8 cellular contexts compared by ENCODE assay signal in genomic region chr14:104794641-104795467, GRCh38. TPM values are rescaled to one million over a fixed set of nuclear protein-coding genes. Genes with fewer than 3 reads are reported as not detected.
DNase-seq lines count a peak whose midpoint lies in the region; ATAC-seq and TF ChIP-seq lines count a peak whose summit lies in the region.

No MANE protein-coding gene starts in this region.

- H3K79me1 ChIP-seq in mesenchymal stem cell (replicated peaks; ENCODE audit: low read length, poor library complexity, severe bottlenecking) = peaks cover 10% of the 10 kb centered on the region

- no peak overlapping the region for H2BK5ac ChIP-seq in mesenchymal stem cell (ENCODE audit: low read depth, low read length, poor library complexity, severe bottlenecking)

- peak overlapping the region in 1 of 2 experiments; percentile 71 for H2BK12ac ChIP-seq in mesenchymal stem cell (ENCODE audit: low read length in 2 of 2)

- peak overlapping the region; percentile 63 to 83 for H3K4ac ChIP-seq in mesenchymal stem cell (ENCODE audit: low read depth in 1 of 2, low read length in 2 of 2)

- H4K91ac ChIP-seq in mesenchymal stem cell (ENCODE audit: low read length) = no peak overlapping the region

- no peak overlapping the region for H2AK5ac ChIP-seq in mesenchymal stem cell (ENCODE audit: low read length, severe bottlenecking)

- H3K9me3 ChIP-seq in Peyer's patch = no peaks in the 10 kb centered on the region
- no peaks in the 10 kb centered on the region for H3K9me3 ChIP-seq in duodenal mucosa (ENCODE audit: control insufficient read depth in 1 of 2, low read length in 2 of 2)
- H3K9me3 ChIP-seq in mesenchymal stem cell (ENCODE audit: control insufficient read depth, low read length) = no peaks in the 10 kb centered on the region

- H2BK15ac ChIP-seq in mesenchymal stem cell (ENCODE audit: low read depth, poor library complexity, severe bottlenecking) = peak overlapping the region; percentile 21

- H3K18ac ChIP-seq in mesenchymal stem cell (ENCODE audit: low read depth in 1 of 2, low read length in 2 of 2) = peak overlapping the region; percentile 58 to 71

- TF ChIP-seq POLR2A in Peyer's patch (IDR thresholded peaks at IDR 0.05) = no peak

- H3K4me1 ChIP-seq in Peyer's patch = peaks cover 0 to 62% (median 22%) of the 10 kb centered on the region in 4 donors
- peaks cover 48% of the 10 kb centered on the region in 2 donors for H3K4me1 ChIP-seq in duodenal mucosa (ENCODE audit: control insufficient read depth in 1 of 2, insufficient read depth in 2 of 2, low read length in 2 of 2)
- H3K4me1 ChIP-seq in mesenchymal stem cell (ENCODE audit: control insufficient read depth, insufficient read depth, low read depth, low read length) = peaks cover 63% of the 10 kb centered on the region
- H3K4me1 ChIP-seq in urinary bladder (ENCODE audit: insufficient read depth) = peaks cover 2% of the 10 kb centered on the region

- WGBS in mesenchymal stem cell = under 1% methylated on average over 38 of the region's 77 CpGs
- WGBS in urinary bladder = 2% methylated on average over 77 of the region's 77 CpGs

- H3K4me3 ChIP-seq in Peyer's patch (peak overlapping the region; percentile 69 to 96 (median 84)), duodenal mucosa (ENCODE audit: low read depth in 1 of 2, low read length in 2 of 2) (peak overlapping the region; percentile 81 to 87), mesenchymal stem cell (ENCODE audit: insufficient read depth in 1 of 2, low read depth in 1 of 2, low read length in 2 of 2) (peak overlapping the region; percentile 73 to 91), urinary bladder (ENCODE audit: low read depth, low read length) (peak overlapping the region; percentile 90)

- H2AFZ ChIP-seq in mesenchymal stem cell (ENCODE audit: low read depth, low read length) = peak overlapping the region; percentile 16

- H3K4me2 ChIP-seq in mesenchymal stem cell (ENCODE audit: low read length, poor library complexity, severe bottlenecking) = peak overlapping the region; percentile 85

- peak; percentile 46 for DNase-seq in Daoy (ENCODE audit: low read depth)
- DNase-seq in Peyer's patch = peak in 2 of 3 donors; percentile 65 to 69
- peak; percentile 53 for DNase-seq in mesenchymal stem cell
- no peak for DNase-seq in dedifferentiated amniotic fluid mesenchymal stem cell (ENCODE audit: extremely low spot score)

- peak overlapping the region; percentile 76 to 92 for H3K9ac ChIP-seq in duodenal mucosa (ENCODE audit: low read depth in 1 of 2, low read length in 2 of 2)
- peak overlapping the region; percentile 91 for H3K9ac ChIP-seq in mesenchymal stem cell (ENCODE audit: low read length)

- peak overlapping the region; percentile 65 for H4K8ac ChIP-seq in mesenchymal stem cell (ENCODE audit: low read length)

- H3K27ac ChIP-seq in Peyer's patch (peak overlapping the region; percentile 62 to 91 (median 76)), duodenal mucosa (ENCODE audit: low read depth, low read length) (no peak overlapping the region), mesenchymal stem cell (ENCODE audit: low read length, poor library complexity, severe bottlenecking) (peak overlapping the region; percentile 38), urinary bladder (ENCODE audit: low read depth) (no peak overlapping the region)

- no peaks in the 10 kb centered on the region for H3K27me3 ChIP-seq in Peyer's patch
- H3K27me3 ChIP-seq in duodenal mucosa (ENCODE audit: control insufficient read depth in 1 of 2, insufficient read depth in 2 of 2, low read length in 2 of 2) = no peaks in the 10 kb centered on the region
- H3K27me3 ChIP-seq in mesenchymal stem cell (ENCODE audit: control insufficient read depth in 1 of 2, insufficient read depth in 1 of 2, low read length in 2 of 2) = no peaks in the 10 kb centered on the region

- ATAC-seq in GM21825 (IDR thresholded peaks at IDR 0.05; ENCODE audit: unreplicated experiment) (peak; percentile 20), HG03378 (IDR thresholded peaks at IDR 0.05; ENCODE audit: unreplicated experiment) (no peak)

- H2BK120ac ChIP-seq in mesenchymal stem cell (ENCODE audit: low read depth, low read length) = peak overlapping the region; percentile 59

- H3K36me3 ChIP-seq in Peyer's patch = peaks cover 0 to 27% (median 0%) of the 10 kb centered on the region in 3 donors
- peaks cover 10 to 21% of the 10 kb centered on the region in 2 donors for H3K36me3 ChIP-seq in duodenal mucosa (ENCODE audit: control insufficient read depth in 1 of 2, insufficient read depth in 2 of 2, low read length in 2 of 2)
- H3K36me3 ChIP-seq in mesenchymal stem cell (ENCODE audit: control insufficient read depth in 1 of 2, insufficient read depth in 2 of 2, low read depth in 1 of 2, low read length in 2 of 2) = peaks cover 20 to 33% of the 10 kb centered on the region in 2 experiments
- no peaks in the 10 kb centered on the region for H3K36me3 ChIP-seq in urinary bladder (ENCODE audit: insufficient read depth)

- peak overlapping the region in 1 of 2 experiments; percentile 53 for H3K14ac ChIP-seq in mesenchymal stem cell (ENCODE audit: low read length in 2 of 2)

- no peak for TF ChIP-seq CTCF in Peyer's patch (IDR thresholded peaks at IDR 0.05)

- no peak overlapping the region for H3K23ac ChIP-seq in mesenchymal stem cell (ENCODE audit: low read length in 2 of 2)

RNA-seq across cellular contexts. Expression of gene AKT1, which starts 0.7 kb away (rescaled TPM):
- total RNA-seq in Daoy (2014; rRNA removed; shearing (Covaris generic)) = 125 and 141 TPM in 2 replicates
- 100 to 1,000 TPM in 2 of 4 donors, 10 to 100 TPM in 2; 85.6 to 259 (median 111) TPM for total RNA-seq in Peyer's patch
- 106 TPM for polyA plus RNA-seq in mesenchymal stem cell (2013, experiment 1 of 2)
- polyA plus RNA-seq in mesenchymal stem cell (2013, experiment 2 of 2) = 108 TPM
- 70.3 TPM for total RNA-seq in urinary bladder
- 162 TPM for polyA plus RNA-seq in urinary bladder

RNA-seq across cellular contexts. Expression of gene ZBTB42, which starts 6.0 kb away (rescaled TPM):
- total RNA-seq in Daoy (2014; rRNA removed; shearing (Covaris generic)) = 2.4 and 2.9 TPM in 2 replicates
- total RNA-seq in Peyer's patch (10 to 100 TPM in 2 of 4 donors, 1 to 10 TPM in 2; 2.5 to 14.7 (median 10.9) TPM), urinary bladder (3.5 TPM)
- 1.8 TPM for polyA plus RNA-seq in mesenchymal stem cell (2013, experiment 1 of 2)
- 1.6 TPM for polyA plus RNA-seq in mesenchymal stem cell (2013, experiment 2 of 2)
- polyA plus RNA-seq in urinary bladder = 6.3 TPM

RNA-seq across cellular contexts. Expression of gene SIVA1, which starts 41.9 kb away (rescaled TPM):
- 525 and 582 TPM in 2 replicates for total RNA-seq in Daoy (2014; rRNA removed; shearing (Covaris generic))
- total RNA-seq in Peyer's patch (100 to 1,000 TPM in 3 of 4 donors, 10 to 100 TPM in 1; 64.6 to 144 (median 115) TPM), urinary bladder (39.9 TPM)
- 68.6 TPM for polyA plus RNA-seq in mesenchymal stem cell (2013, experiment 1 of 2)
- 73.5 TPM for polyA plus RNA-seq in mesenchymal stem cell (2013, experiment 2 of 2)
- polyA plus RNA-seq in urinary bladder = 280 TPM

Comparison
In these comparisons a context has a peak if more than half of its experiments do, and no peak if none do; other contexts are left out.
1. H3K27ac ChIP-seq: peak in Peyer's patch (4 of 4) and mesenchymal stem cell (single experiment); none in duodenal mucosa (single experiment) and urinary bladder (single experiment).
2. Peak in every context shown above with its lines, with median percentiles within 50 percentile points of each other: H3K4me3 ChIP-seq.